17 cellular contexts compared by ENCODE assay signal in genomic region chr5:139363937-139364336, GRCh38. TPM values are rescaled to one million over a fixed set of nuclear protein-coding genes. Genes with fewer than 3 reads are reported as not detected.
A peak's percentile ranks its signal among the peaks of the same experiment; 100 is the strongest.
DNase-seq lines count a peak whose midpoint lies in the region; ATAC-seq and TF ChIP-seq lines count a peak whose summit lies in the region.
"Had no signal": no experiment of that assay in that cellular context is flagged by ENCODE, and none has a peak within 500 bp of the region (broad histone marks: within the 10 kb centered on the region; RNA-seq: fewer than 3 reads in every experiment).

No MANE protein-coding gene starts in this region.

- H3K27ac ChIP-seq in uterus: peak overlapping the region; percentile 3 to 6
- H3K27ac ChIP-seq: Peyer's patch had no signal

- TF ChIP-seq CTCF in mucosa of descending colon (IDR thresholded peaks at IDR 0.05) (no peak), uterus (IDR thresholded peaks at IDR 0.05) (no peak)

- no peak for TF ChIP-seq POLR2A in uterus (IDR thresholded peaks at IDR 0.05)

- H3K9me3 ChIP-seq in mucosa of descending colon (no peaks in the 10 kb centered on the region), uterus (no peaks in the 10 kb centered on the region)
- H3K9me3 ChIP-seq: Caco-2, Peyer's patch had no signal

- peaks cover 34% of the 10 kb centered on the region for H3K36me3 Mint-ChIP-seq in activated T-helper 1 cell treated with anti-CD3 and anti-CD28 coated beads, Interleukin-12 subunit alpha, Interleukin-12 subunit beta, Interleukin-2, Interleukin-4 antibody, amounts not matched to agents 30 ng/mL and 10 ng/mL and 1 ng/mL, durations not matched to agents 14 hours and 24 hours and 36 hours (ENCODE audit: low read depth)

- peak; percentile 25 for ATAC-seq in mucosa of descending colon
- ATAC-seq in HG03097 (IDR thresholded peaks at IDR 0.05; ENCODE audit: low FRiP score, unreplicated experiment): no peak
- ATAC-seq: GM12878, HCT116 had no signal

- H3K27ac Mint-ChIP-seq in activated T-helper 1 cell treated with anti-CD3 and anti-CD28 coated beads, Interleukin-12 subunit alpha, Interleukin-12 subunit beta, Interleukin-2, Interleukin-4 antibody, amounts not matched to agents 30 ng/mL and 10 ng/mL and 1 ng/mL, durations not matched to agents 14 hours and 24 hours and 36 hours: peak overlapping the region; percentile 50

- H3K9me3 Mint-ChIP-seq in activated T-helper 1 cell treated with anti-CD3 and anti-CD28 coated beads, Interleukin-12 subunit alpha, Interleukin-12 subunit beta, Interleukin-2, Interleukin-4 antibody, amounts not matched to agents 30 ng/mL and 10 ng/mL and 1 ng/mL, durations not matched to agents 14 hours and 24 hours and 36 hours: no peaks in the 10 kb centered on the region
- H3K9me3 Mint-ChIP-seq: CD14-positive monocyte, IgD-negative memory B cell had no signal

- no peaks in the 10 kb centered on the region for H3K27me3 Mint-ChIP-seq in activated T-helper 1 cell treated with anti-CD3 and anti-CD28 coated beads, Interleukin-12 subunit alpha, Interleukin-12 subunit beta, Interleukin-2, Interleukin-4 antibody, amounts not matched to agents 30 ng/mL and 10 ng/mL and 1 ng/mL, durations not matched to agents 14 hours and 24 hours and 36 hours (ENCODE audit: insufficient read depth)
- H3K27me3 Mint-ChIP-seq: IgD-negative memory B cell had no signal

- H3K4me1 ChIP-seq in mucosa of descending colon (ENCODE audit: low read depth) (no peaks in the 10 kb centered on the region), uterus (peaks cover 0 to 5% of the 10 kb centered on the region in 2 donors)
- H3K4me1 ChIP-seq: Caco-2, Peyer's patch had no signal

- peak; percentile 6 to 17 for DNase-seq in activated T-cell treated with anti-CD3 and anti-CD28 coated beads, Interleukin-2, amount 50 U/mL, for 48 hours
- DNase-seq in activated T-cell treated with anti-CD3 and anti-CD28 coated beads, Interleukin-2, amount 50 U/mL, for 1 hour: no peak
- DNase-seq in activated T-helper 1 cell treated with anti-CD3 and anti-CD28 coated beads, Interleukin-12 subunit alpha, Interleukin-12 subunit beta, Interleukin-2, Interleukin-4 antibody, amounts not matched to agents 30 ng/mL and 10 ng/mL and 1 ng/mL, durations not matched to agents 14 hours and 24 hours and 36 hours (ENCODE audit: low spot score): no peak
- no peak for DNase-seq in mucosa of descending colon
- DNase-seq in uterus: no peak
- no peak for DNase-seq in NCI-H1092 (lab: John Stamatoyannopoulos, UW)
- DNase-seq: Caco-2, NCI-H1417 treated with DMSO at 0.1 percent for 48 hours, NCI-H2029, NCI-H510A treated with DMSO at 0.1 percent for 48 hours, Peyer's patch had no signal

- intact Hi-C loops in activated T-helper 1 cell treated with anti-CD3 and anti-CD28 coated beads, Interleukin-12 subunit alpha, Interleukin-12 subunit beta, Interleukin-2, Interleukin-4 antibody, amounts not matched to agents 30 ng/mL and 10 ng/mL and 1 ng/mL, durations not matched to agents 14 hours and 24 hours and 36 hours (cut with micrococcal nuclease): no loop called here
- intact Hi-C loops in mucosa of descending colon (cut with DNase I, micrococcal nuclease): no loop called here
- intact Hi-C loops in uterus (cut with DNase I; ENCODE audit: low total_unique reads): no loop called here

- no peaks in the 10 kb centered on the region for H3K27me3 ChIP-seq in uterus
- H3K27me3 ChIP-seq: Peyer's patch had no signal

- H3K4me3 ChIP-seq in mucosa of descending colon (no peak overlapping the region), uterus (no peak overlapping the region)
- H3K4me3 ChIP-seq: GM12878, Peyer's patch had no signal

- H3K4me1 Mint-ChIP-seq in activated T-helper 1 cell treated with anti-CD3 and anti-CD28 coated beads, Interleukin-12 subunit alpha, Interleukin-12 subunit beta, Interleukin-2, Interleukin-4 antibody, amounts not matched to agents 30 ng/mL and 10 ng/mL and 1 ng/mL, durations not matched to agents 14 hours and 24 hours and 36 hours (ENCODE audit: low read depth): no peaks in the 10 kb centered on the region
- H3K4me1 Mint-ChIP-seq: CD14-positive monocyte had no signal

- H3K36me3 ChIP-seq in mucosa of descending colon (ENCODE audit: low read depth): no peaks in the 10 kb centered on the region
- no peaks in the 10 kb centered on the region for H3K36me3 ChIP-seq in uterus

- no peak overlapping the region for H3K4me3 Mint-ChIP-seq in activated T-helper 1 cell treated with anti-CD3 and anti-CD28 coated beads, Interleukin-12 subunit alpha, Interleukin-12 subunit beta, Interleukin-2, Interleukin-4 antibody, amounts not matched to agents 30 ng/mL and 10 ng/mL and 1 ng/mL, durations not matched to agents 14 hours and 24 hours and 36 hours
- H3K4me3 Mint-ChIP-seq: CD14-positive monocyte, IgD-negative memory B cell had no signal

RNA-seq across cellular contexts. Expression of gene SLC23A1, which starts 19.2 kb away (rescaled TPM):
- total RNA-seq in activated T-helper 1 cell treated with anti-CD3 and anti-CD28 coated beads, Interleukin-12 subunit alpha, Interleukin-12 subunit beta, Interleukin-2, Interleukin-4 antibody, amounts not matched to agents 30 ng/mL and 10 ng/mL and 1 ng/mL, durations not matched to agents 14 hours and 24 hours and 36 hours: 1.4 and 1.5 TPM in 2 replicates
- total RNA-seq in mucosa of descending colon: 1 to 10 TPM; 2.5 to 9.0 (median 5.1) TPM
- 1 to 10 TPM in 2 of 4 donors, under 1 TPM in 1, not detected in 1; 0.30 to 5.5 (median 1.0) TPM for total RNA-seq in uterus
- total RNA-seq: A673 had no signal

RNA-seq across cellular contexts. Expression of gene PAIP2, which starts 22.3 kb away (rescaled TPM):
- 88.4 and 97.3 TPM in 2 replicates for total RNA-seq in activated T-helper 1 cell treated with anti-CD3 and anti-CD28 coated beads, Interleukin-12 subunit alpha, Interleukin-12 subunit beta, Interleukin-2, Interleukin-4 antibody, amounts not matched to agents 30 ng/mL and 10 ng/mL and 1 ng/mL, durations not matched to agents 14 hours and 24 hours and 36 hours
- total RNA-seq in mucosa of descending colon: 10 to 100 TPM; 42.1 to 85.1 (median 44.5) TPM
- 100 to 1,000 TPM in 1 of 4 donors, 10 to 100 TPM in 3; 43.5 to 144 (median 87.7) TPM for total RNA-seq in uterus

RNA-seq across cellular contexts. Expression of gene MZB1, which starts 25.8 kb away (rescaled TPM):
- 38.1 and 38.8 TPM in 2 replicates for total RNA-seq in activated T-helper 1 cell treated with anti-CD3 and anti-CD28 coated beads, Interleukin-12 subunit alpha, Interleukin-12 subunit beta, Interleukin-2, Interleukin-4 antibody, amounts not matched to agents 30 ng/mL and 10 ng/mL and 1 ng/mL, durations not matched to agents 14 hours and 24 hours and 36 hours
- total RNA-seq in mucosa of descending colon (10 to 100 TPM in 2 of 3 donors, 1 to 10 TPM in 1; 5.6 to 23.7 (median 10.2) TPM), uterus (1 to 10 TPM in 2 of 4 donors, not detected in 2; 1.3 to 5.6 TPM)
- total RNA-seq: A673, Caco-2 had no signal

RNA-seq across cellular contexts. Expression of gene PROB1, which starts 31.0 kb away (rescaled TPM):
- 9.1 and 9.3 TPM in 2 replicates for total RNA-seq in activated T-helper 1 cell treated with anti-CD3 and anti-CD28 coated beads, Interleukin-12 subunit alpha, Interleukin-12 subunit beta, Interleukin-2, Interleukin-4 antibody, amounts not matched to agents 30 ng/mL and 10 ng/mL and 1 ng/mL, durations not matched to agents 14 hours and 24 hours and 36 hours
- total RNA-seq in mucosa of descending colon (under 1 TPM; 0.58 to 0.98 (median 0.94) TPM), uterus (1 to 10 TPM in 3 of 4 donors, not detected in 1; 1.5 to 8.3 (median 1.7) TPM)

RNA-seq across cellular contexts. Expression of gene SPATA24, which starts 40.0 kb away (rescaled TPM):
- 4.1 and 5.3 TPM in 2 replicates for total RNA-seq in activated T-helper 1 cell treated with anti-CD3 and anti-CD28 coated beads, Interleukin-12 subunit alpha, Interleukin-12 subunit beta, Interleukin-2, Interleukin-4 antibody, amounts not matched to agents 30 ng/mL and 10 ng/mL and 1 ng/mL, durations not matched to agents 14 hours and 24 hours and 36 hours
- 1 to 10 TPM; 3.0 to 4.5 (median 3.4) TPM for total RNA-seq in mucosa of descending colon
- 1 to 10 TPM in 2 of 4 donors, not detected in 2; 2.4 to 3.4 TPM for total RNA-seq in uterus

Comparison
In these comparisons a context has a peak if more than half of its experiments do, and no peak if none do; other contexts are left out.
1. DNase-seq: peak in activated T-cell treated with anti-CD3 and anti-CD28 coated beads, Interleukin-2, amount 50 U/mL, for 48 hours (2 of 2); none in activated T-cell treated with anti-CD3 and anti-CD28 coated beads, Interleukin-2, amount 50 U/mL, for 1 hour (single experiment), activated T-helper 1 cell treated with anti-CD3 and anti-CD28 coated beads, Interleukin-12 subunit alpha, Interleukin-12 subunit beta, Interleukin-2, Interleukin-4 antibody, amounts not matched to agents 30 ng/mL and 10 ng/mL and 1 ng/mL, durations not matched to agents 14 hours and 24 hours and 36 hours (single experiment), mucosa of descending colon (0 of 3), uterus (0 of 2) and NCI-H1092 (single experiment).